Comparison of ENCODE assay signal across 13 cellular contexts in the genomic region with DNA sequence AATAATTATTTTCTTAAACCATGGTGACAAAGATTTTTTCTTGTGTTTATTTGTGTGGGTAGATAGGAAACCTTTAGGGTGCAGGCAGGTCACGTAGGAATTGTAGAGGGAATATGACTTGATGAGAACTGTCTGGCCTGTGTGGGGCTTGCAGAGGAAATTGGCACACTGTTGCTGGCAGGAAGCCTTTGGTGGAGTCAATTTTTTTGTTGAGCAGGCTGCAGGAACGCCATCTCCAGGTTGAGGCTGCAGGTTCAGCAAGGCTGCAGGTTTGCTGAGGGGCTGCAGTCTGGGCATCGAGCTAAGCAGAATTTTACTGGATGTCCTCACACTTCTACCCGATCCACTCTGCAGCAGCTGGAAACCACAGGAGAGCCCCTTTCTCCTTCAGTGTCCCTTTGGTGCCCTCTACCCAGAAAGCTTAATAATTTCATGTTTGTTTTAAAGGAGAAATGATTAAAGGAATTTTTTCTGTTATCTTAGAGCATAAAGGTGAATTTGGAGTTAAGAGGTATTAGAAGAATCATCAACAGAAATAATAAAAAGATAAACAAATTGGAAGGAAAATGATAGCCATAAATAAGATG. TPM values are rescaled to one million over a fixed set of nuclear protein-coding genes. Genes with fewer than 3 reads are reported as not detected.
DNase-seq lines count a peak whose midpoint lies in the region; ATAC-seq and TF ChIP-seq lines count a peak whose summit lies in the region.
"Had no signal": no experiment of that assay in that cellular context is flagged by ENCODE, and none has a peak within 500 bp of the region (broad histone marks: within the 10 kb centered on the region; RNA-seq: fewer than 3 reads in every experiment).

No MANE protein-coding gene starts in this region.

- TF ChIP-seq CTCF in SK-N-SH (IDR thresholded peaks at IDR 0.05) (peak; percentile 25; the same call in 1 of the 2 replicates), fibroblast of pulmonary artery (IDR thresholded peaks at IDR 0.05; ENCODE audit: low read length, missing control alignments) (no peak), progenitor cell of endocrine pancreas (IDR thresholded peaks at IDR 0.05; ENCODE audit: unreplicated experiment) (no peak)

- no peak overlapping the region for H3K4me3 Mint-ChIP-seq in progenitor cell of endocrine pancreas (ENCODE audit: low read depth)
- H3K4me3 Mint-ChIP-seq: activated naive CD4-positive, alpha-beta T cell treated with anti-CD3 and anti-CD28 coated beads, Interleukin-2, amount 50 U/mL, for 24 hours; CD8-positive, alpha-beta T cell had no signal

- H3K27me3 ChIP-seq in SK-N-SH (ENCODE audit: insufficient read depth): no peaks in the 10 kb centered on the region
- H3K27me3 ChIP-seq in skeletal muscle satellite cell (ENCODE audit: control insufficient read depth, insufficient read depth, low read length): no peaks in the 10 kb centered on the region
- H3K27me3 ChIP-seq: gastroesophageal sphincter had no signal

- H3K9ac ChIP-seq in SK-N-SH (no peak overlapping the region), skeletal muscle satellite cell (ENCODE audit: low read depth, low read length) (no peak overlapping the region)

- H3K36me3 ChIP-seq in SK-N-SH (replicated peaks in 1 of 2; ENCODE audit: control insufficient read depth in 1 of 2, insufficient read depth in 2 of 2, low read length in 1 of 2) (no peaks in the 10 kb centered on the region), skeletal muscle satellite cell (ENCODE audit: insufficient read depth, low read length) (no peaks in the 10 kb centered on the region)
- H3K36me3 ChIP-seq: HAP-1 had no signal

- H3K9me3 Mint-ChIP-seq in progenitor cell of endocrine pancreas (ENCODE audit: low read depth): peaks cover 8% of the 10 kb centered on the region
- H3K9me3 Mint-ChIP-seq: activated naive CD4-positive, alpha-beta T cell treated with anti-CD3 and anti-CD28 coated beads, Interleukin-2, amount 50 U/mL, for 24 hours had no signal

- H3K36me3 Mint-ChIP-seq in progenitor cell of endocrine pancreas (ENCODE audit: insufficient read depth): peaks cover 6% of the 10 kb centered on the region
- H3K36me3 Mint-ChIP-seq: CD8-positive, alpha-beta T cell had no signal

- no peaks in the 10 kb centered on the region for H4K20me1 ChIP-seq in SK-N-SH (ENCODE audit: insufficient read depth)

- POLR2A ChIA-PET in SK-N-SH (lab: Yijun Ruan, JAX): no interaction called here

- 0 out of 2 replicates have a peak, but pooled peaks cover 4% of the 10 kb centered on the region for H3K9me3 ChIP-seq in SK-N-SH
- no peaks in the 10 kb centered on the region for H3K9me3 ChIP-seq in skeletal muscle satellite cell (replicated peaks; ENCODE audit: low read length)

- H3K27ac ChIP-seq in SK-N-SH (ENCODE audit: low read depth in 2 of 2, low read length in 1 of 2): no peak overlapping the region
- H3K27ac ChIP-seq: gastroesophageal sphincter had no signal

- ATAC-seq in Right ventricle myocardium superior (ENCODE audit: poor library complexity) (peak; percentile 49), HG02973 (IDR thresholded peaks at IDR 0.05; ENCODE audit: unreplicated experiment) (no peak), GM19395 (IDR thresholded peaks at IDR 0.05; ENCODE audit: unreplicated experiment) (no peak)
- ATAC-seq: CD8-positive, alpha-beta T cell; gastroesophageal sphincter had no signal

- TF ChIP-seq EP300 in SK-N-SH (IDR thresholded peaks at IDR 0.05; ENCODE audit: borderline replicate concordance in 1 of 2, low read depth in 1 of 2, low read length in 1 of 2): no peak

- H3K4me1 ChIP-seq in SK-N-SH (ENCODE audit: control insufficient read depth in 1 of 2, insufficient read depth in 2 of 2, low read depth in 1 of 2, low read length in 1 of 2): peaks cover 3 to 10% of the 10 kb centered on the region in 2 experiments; a peak in 2 of 4 replicates
- peaks cover 9% of the 10 kb centered on the region for H3K4me1 ChIP-seq in skeletal muscle satellite cell (ENCODE audit: control insufficient read depth, insufficient read depth, low read length)

- peaks cover 5% of the 10 kb centered on the region for H3F3A ChIP-seq in SK-N-SH (replicated peaks; ENCODE audit: insufficient read depth)

- H3K4me2 ChIP-seq in SK-N-SH (no peak overlapping the region), skeletal muscle satellite cell (ENCODE audit: low read length) (peak overlapping the region; percentile 31)

- WGBS in SK-N-SH (ENCODE audit: low lambda C conversion rate): 93% methylated on average over 3 of the region's 4 CpGs

- intact Hi-C loops in Right ventricle myocardium superior (cut with DNase I) (no loop called here), cardiac septum (cut with DNase I) (no loop called here)

- CTCF ChIA-PET in SK-N-SH (lab: Yijun Ruan, JAX): interaction anchor here (0.7 to 7.1 kb wide), 5 partner anchors 9 to 119 kb away, joined by 3 to 63 read pairs (median 4); no protein-coding TSS in a partner anchor

- no peak overlapping the region for H3K4me3 ChIP-seq in SK-N-SH (ENCODE audit: low read depth in 2 of 2, low read length in 1 of 2)
- H3K4me3 ChIP-seq in fibroblast of pulmonary artery (replicated peaks; ENCODE audit: low read depth, low read length): no peak overlapping the region
- no peak overlapping the region for H3K4me3 ChIP-seq in skeletal muscle satellite cell (ENCODE audit: low read length)
- H3K4me3 ChIP-seq: gastroesophageal sphincter, HAP-1 had no signal

- peaks cover 2% of the 10 kb centered on the region for H3K4me1 Mint-ChIP-seq in progenitor cell of endocrine pancreas (ENCODE audit: low read depth)
- H3K4me1 Mint-ChIP-seq: activated naive CD4-positive, alpha-beta T cell treated with anti-CD3 and anti-CD28 coated beads, Interleukin-2, amount 50 U/mL, for 24 hours had no signal

- H3K79me2 ChIP-seq in SK-N-SH (ENCODE audit: insufficient read depth): peaks cover 40% of the 10 kb centered on the region

- no peaks in the 10 kb centered on the region; the same call in 1 of the 2 replicates for H3K9me2 ChIP-seq in SK-N-SH

- H3K27ac Mint-ChIP-seq in progenitor cell of endocrine pancreas: no peak overlapping the region
- H3K27ac Mint-ChIP-seq: activated naive CD4-positive, alpha-beta T cell treated with anti-CD3 and anti-CD28 coated beads, Interleukin-2, amount 50 U/mL, for 24 hours; CD8-positive, alpha-beta T cell had no signal

- TF ChIP-seq RAD21 in SK-N-SH (IDR thresholded peaks at IDR 0.05; ENCODE audit: low read length): peak; percentile 46

- DNase-seq in Right ventricle myocardium superior: no peak
- no peak for DNase-seq in cardiac septum (ENCODE audit: low spot score)
- no peak for DNase-seq in SK-N-SH
- DNase-seq in fibroblast of pulmonary artery (ENCODE audit: low read depth): peak; percentile 46
- DNase-seq in progenitor cell of endocrine pancreas (ENCODE audit: low spot score, unreplicated experiment): no peak
- DNase-seq: CD8-positive, alpha-beta T cell; NCI-H510A had no signal

- H2AFZ ChIP-seq in SK-N-SH (ENCODE audit: low read depth): no peak overlapping the region

- no peaks in the 10 kb centered on the region for H3K27me3 Mint-ChIP-seq in progenitor cell of endocrine pancreas

TF ChIP-seq in SK-N-SH, 30 proteins besides CTCF, POLR2A, EP300 and RAD21:
- TF ChIP-seq ELF1 (IDR thresholded peaks at IDR 0.05): no peak

RNA-seq across cellular contexts. Expression of a gene that starts 37.0 kb away (rescaled TPM):
- total RNA-seq in Right ventricle myocardium superior (4.4 TPM), cardiac septum (6.3 TPM), progenitor cell of endocrine pancreas (7.4 and 8.0 TPM in 2 replicates)
- 1.8 and 2.5 TPM in 2 replicates for polyA plus RNA-seq in SK-N-SH (2012; rRNA removed)
- 3.0 and 3.8 TPM in 2 replicates for polyA plus RNA-seq in SK-N-SH (2012; cell fraction: cytosol; rRNA removed)
- 2.4 and 5.0 TPM in 2 replicates for polyA plus RNA-seq in SK-N-SH (2012; cell fraction: nucleus; rRNA removed)
- total RNA-seq in skeletal muscle satellite cell (2012; rRNA removed): 9.6 and 11.1 TPM in 2 replicates
